ENCODE assay signal across 28 cellular contexts in the genomic region with DNA sequence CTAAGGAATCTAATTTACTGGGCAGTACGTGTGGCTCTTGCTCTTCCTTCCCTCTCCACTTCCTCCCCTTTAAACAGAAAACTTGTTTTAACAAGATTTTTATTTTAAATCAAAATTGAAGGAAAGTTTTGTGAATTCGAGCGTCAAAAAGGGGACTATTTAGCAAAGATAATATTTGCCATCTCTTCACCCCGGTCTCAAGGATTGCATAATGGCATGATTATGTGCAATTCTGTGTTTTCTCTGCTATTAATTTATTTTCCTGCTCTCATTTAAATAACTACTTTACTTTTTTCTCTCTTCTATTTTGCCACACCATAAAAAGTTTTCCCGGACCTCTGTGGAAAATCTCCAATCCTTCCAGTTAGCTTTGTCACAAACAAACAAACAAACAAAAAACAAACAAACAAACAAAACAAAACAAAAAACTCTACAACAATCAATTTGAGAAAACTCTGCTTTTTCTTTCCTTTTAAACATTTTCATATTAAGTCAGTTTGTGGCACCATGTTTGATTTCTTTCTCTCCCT. TPM values are rescaled to one million over a fixed set of nuclear protein-coding genes. Genes with fewer than 3 reads are reported as not detected.
"Had no signal": no experiment of that assay in that cellular context is flagged by ENCODE, and none has a peak within 500 bp of the region (broad histone marks: within the 10 kb centered on the region; RNA-seq: fewer than 3 reads in every experiment).

No MANE protein-coding gene starts in this region.

- H3K27ac ChIP-seq: adrenal gland, breast epithelium, Peyer's patch, RWPE1, SJSA1 had no signal

- H3K36me3 Mint-ChIP-seq: activated naive CD8-positive, alpha-beta T cell had no signal

- DNase-seq: activated B cell treated with CpG ODN at 0.5 μM for 24 hours; activated CD4-positive, alpha-beta T cell treated with anti-CD3 and anti-CD28 coated beads for 1 hour; activated CD4-positive, alpha-beta T cell treated with anti-CD3 and anti-CD28 coated beads, Interleukin-2, amount 10 ng/mL, durations not matched to agents 24 days and 14 days; activated CD4-positive, alpha-beta T cell treated with anti-CD3 and anti-CD28 coated beads, Interleukin-2, amount 50 U/mL, for 48 hours; activated CD8-positive, alpha-beta memory T cell treated with anti-CD3 and anti-CD28 coated beads, Interleukin-2, amount 10 ng/mL, durations not matched to agents 7 days and 5 days; activated gamma-delta T cell; activated naive CD4-positive, alpha-beta T cell treated with anti-CD3 and anti-CD28 coated beads for 36 hours; activated T-cell treated with anti-CD3 and anti-CD28 coated beads, Interleukin-2, amount 50 U/mL, for 4 hours; adrenal gland; anterior cingulate cortex; caudate nucleus; Karpas-422; MM.1S; NCI-H1105; NCI-H1436; NCI-H1694 treated with DMSO at 0.1 percent for 48 hours; NCI-H2081; NCI-H446; NCI-H524; Right ventricle myocardium superior; T-helper 17 cell; T-helper 9 cell had no signal

- H3K4me3 ChIP-seq: adrenal gland, breast epithelium, Peyer's patch, SJSA1 had no signal

- H3K4me3 Mint-ChIP-seq: activated B cell treated with CpG ODN at 0.5 μM for 24 hours; activated CD4-positive, alpha-beta T cell treated with anti-CD3 and anti-CD28 coated beads, Interleukin-2, amount 10 ng/mL, durations not matched to agents 24 days and 14 days; activated CD8-positive, alpha-beta memory T cell treated with anti-CD3 and anti-CD28 coated beads, Interleukin-2, amount 10 ng/mL, durations not matched to agents 7 days and 5 days; activated naive CD4-positive, alpha-beta T cell treated with anti-CD3 and anti-CD28 coated beads for 36 hours; activated naive CD8-positive, alpha-beta T cell; activated T-cell treated with anti-CD3 and anti-CD28 coated beads, Interleukin-2, amount 50 U/mL, for 4 hours; activated T-helper 17 cell treated with anti-CD3 and anti-CD28 coated beads, Interleukin-2, amount 50 U/mL, for 72 hours; T-helper 17 cell had no signal

- H3K36me3 ChIP-seq: adrenal gland, breast epithelium, Peyer's patch, SJSA1 had no signal

- H3K9me3 ChIP-seq: adrenal gland, breast epithelium, Peyer's patch, SJSA1 had no signal

- H3K9me3 Mint-ChIP-seq: activated B cell treated with CpG ODN at 0.5 μM for 24 hours; activated naive CD4-positive, alpha-beta T cell treated with anti-CD3 and anti-CD28 coated beads for 36 hours had no signal

- H3K27ac Mint-ChIP-seq: activated B cell treated with CpG ODN at 0.5 μM for 24 hours; activated CD4-positive, alpha-beta T cell treated with anti-CD3 and anti-CD28 coated beads, Interleukin-2, amount 10 ng/mL, durations not matched to agents 24 days and 14 days; activated CD8-positive, alpha-beta memory T cell treated with anti-CD3 and anti-CD28 coated beads, Interleukin-2, amount 10 ng/mL, durations not matched to agents 7 days and 5 days; activated naive CD4-positive, alpha-beta T cell treated with anti-CD3 and anti-CD28 coated beads for 36 hours; activated naive CD8-positive, alpha-beta T cell; activated T-helper 17 cell treated with anti-CD3 and anti-CD28 coated beads, Interleukin-2, amount 50 U/mL, for 72 hours; T-helper 17 cell had no signal

RNA-seq across cellular contexts. Expression of a gene that starts 10.2 kb away (rescaled TPM):
- total RNA-seq: activated B cell treated with CpG ODN at 0.5 μM for 24 hours; activated CD4-positive, alpha-beta T cell treated with anti-CD3 and anti-CD28 coated beads, Interleukin-2, amount 10 ng/mL, durations not matched to agents 24 days and 14 days; activated CD8-positive, alpha-beta memory T cell treated with anti-CD3 and anti-CD28 coated beads, Interleukin-2, amount 10 ng/mL, durations not matched to agents 7 days and 5 days; activated T-cell treated with anti-CD3 and anti-CD28 coated beads, Interleukin-2, amount 50 U/mL, for 4 hours; activated T-helper 17 cell treated with anti-CD3 and anti-CD28 coated beads, Interleukin-2, amount 50 U/mL, for 72 hours; Right ventricle myocardium superior; T-helper 17 cell had no signal
